Comparison of ENCODE assay signal across 8 cellular contexts in the genomic region with DNA sequence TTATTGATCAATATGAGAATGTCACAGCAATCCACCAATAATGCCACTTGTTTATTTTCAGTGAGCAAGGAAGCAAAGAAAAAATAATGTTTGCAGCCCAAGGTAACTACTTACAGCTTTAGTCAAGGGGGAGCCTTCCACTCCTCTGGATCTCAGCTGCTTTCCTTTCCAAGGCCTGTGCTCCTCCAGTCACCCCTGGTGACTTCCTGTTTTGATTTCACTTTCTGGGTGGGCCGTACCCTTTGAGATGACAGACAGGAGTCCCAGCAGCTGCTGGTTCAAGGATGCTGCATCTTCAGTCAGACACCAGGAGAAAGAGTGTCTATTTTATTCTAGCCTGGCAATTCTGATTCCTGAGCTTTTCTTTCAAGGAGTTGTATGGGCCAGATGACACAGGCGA. TPM values are rescaled to one million over a fixed set of nuclear protein-coding genes. Genes with fewer than 3 reads are reported as not detected.
DNase-seq lines count a peak whose midpoint lies in the region; ATAC-seq and TF ChIP-seq lines count a peak whose summit lies in the region.

No MANE protein-coding gene starts in this region.

- peak overlapping the region; percentile 57 for H3K4me3 Mint-ChIP-seq in activated CD4-positive, alpha-beta T cell treated with anti-CD3 and anti-CD28 coated beads for 36 hours

- H3K4me3 ChIP-seq in upper lobe of right lung, result peak overlapping the region; percentile 15

- CTCF ChIA-PET in activated CD4-positive, alpha-beta T cell treated with anti-CD3 and anti-CD28 coated beads for 36 hours (lab: Charles Lee), result interaction anchor here (0.6 to 4.1 kb wide), 13 partner anchors 9 to 1076 kb away, joined by 3 to 43 read pairs (median 4); partner anchors contain the start of genes SLC18B1 and STX7

- intact Hi-C loops in activated CD4-positive, alpha-beta T cell treated with anti-CD3 and anti-CD28 coated beads for 36 hours (cut with DNase I, micrococcal nuclease), result loop anchor here (1.0 to 10.0 kb wide), 3 partner anchors 26 to 248 kb away; partner anchors contain the start of genes RPS12 (in 1 of the 2) and STX7 (in 1 of the 2)
- intact Hi-C loops in upper lobe of right lung (cut with DNase I), result no loop called here

- peaks cover 44% of the 10 kb centered on the region for H3K4me1 Mint-ChIP-seq in activated CD4-positive, alpha-beta T cell treated with anti-CD3 and anti-CD28 coated beads for 36 hours

- POLR2A ChIA-PET in activated CD4-positive, alpha-beta T cell treated with anti-CD3 and anti-CD28 coated beads for 36 hours (lab: Charles Lee), result interaction anchor here (0.6 to 1.3 kb wide), 4 partner anchors 35 to 52 kb away, joined by 3 to 8 read pairs (median 4); partner anchors contain the start of genes RPS12 and SLC18B1

- peaks cover 4% of the 10 kb centered on the region for H3K36me3 Mint-ChIP-seq in activated CD4-positive, alpha-beta T cell treated with anti-CD3 and anti-CD28 coated beads for 36 hours (ENCODE audit: low read depth)

- peak overlapping the region; percentile 48 for H3K27ac Mint-ChIP-seq in activated CD4-positive, alpha-beta T cell treated with anti-CD3 and anti-CD28 coated beads for 36 hours

- H3K4me1 ChIP-seq in upper lobe of right lung, result no peaks in the 10 kb centered on the region

- DNase-seq in ACHN, result peak; percentile 70
- DNase-seq in activated CD4-positive, alpha-beta T cell treated with anti-CD3 and anti-CD28 coated beads for 36 hours, result peak; percentile 68
- DNase-seq in kidney glomerular epithelial cell (lab: John Stamatoyannopoulos, UW), result peak; percentile 3
- DNase-seq in upper lobe of right lung, result no peak
- DNase-seq in NCI-H446 treated with DMSO at 0.1 percent for 48 hours (lab: John Stamatoyannopoulos, UW), result no peak
- DNase-seq in caudate nucleus (lab: John Stamatoyannopoulos, UW), result no peak

- H3K36me3 ChIP-seq in upper lobe of right lung, result no peaks in the 10 kb centered on the region

- H3K27me3 ChIP-seq in upper lobe of right lung, result no peaks in the 10 kb centered on the region

- no peaks in the 10 kb centered on the region for H3K27me3 Mint-ChIP-seq in activated CD4-positive, alpha-beta T cell treated with anti-CD3 and anti-CD28 coated beads for 36 hours

- in situ Hi-C loops in ACHN (cut with HindIII; ENCODE audit: low pct_ligation_motif_present, low pct_unique_long_range_greater_than_20kb, low sequenced_read_pairs), result no loop called here

- no peak overlapping the region for H3K27ac ChIP-seq in upper lobe of right lung
- H3K27ac ChIP-seq in caudate nucleus (ENCODE audit: low read depth, low read length), result no peak overlapping the region

- peak; percentile 87 for ATAC-seq in GM19452 (IDR thresholded peaks at IDR 0.05; ENCODE audit: unreplicated experiment)
- ATAC-seq in HG03457 (IDR thresholded peaks at IDR 0.05; ENCODE audit: unreplicated experiment), result peak; percentile 91
- peak; percentile 90 for ATAC-seq in activated CD4-positive, alpha-beta T cell treated with anti-CD3 and anti-CD28 coated beads for 36 hours
- peak; percentile 70 for ATAC-seq in upper lobe of right lung

- H3K9me3 ChIP-seq in upper lobe of right lung, result no peaks in the 10 kb centered on the region

- H3K9me3 Mint-ChIP-seq in activated CD4-positive, alpha-beta T cell treated with anti-CD3 and anti-CD28 coated beads for 36 hours (ENCODE audit: low read depth), result no peaks in the 10 kb centered on the region

- no peak for TF ChIP-seq CTCF in upper lobe of right lung (IDR thresholded peaks at IDR 0.05)

RNA-seq across cellular contexts. Expression of gene VNN2, which starts 5.6 kb away (rescaled TPM):
- total RNA-seq in activated CD4-positive, alpha-beta T cell treated with anti-CD3 and anti-CD28 coated beads for 36 hours, result 1 to 10 TPM; 6.0 to 8.5 TPM
- total RNA-seq in upper lobe of right lung, result 14.0 TPM

RNA-seq across cellular contexts. Expression of gene SLC18B1, which starts 35.2 kb away (rescaled TPM):
- 1 to 10 TPM; 3.4 to 6.6 TPM for total RNA-seq in activated CD4-positive, alpha-beta T cell treated with anti-CD3 and anti-CD28 coated beads for 36 hours
- total RNA-seq in upper lobe of right lung, result 8.9 TPM

RNA-seq across cellular contexts. Expression of gene VNN1, which starts 49.4 kb away (rescaled TPM):
- not detected for total RNA-seq in activated CD4-positive, alpha-beta T cell treated with anti-CD3 and anti-CD28 coated beads for 36 hours
- 10.1 TPM for total RNA-seq in upper lobe of right lung

RNA-seq across cellular contexts. Expression of gene RPS12, which starts 51.1 kb away (rescaled TPM):
- total RNA-seq in activated CD4-positive, alpha-beta T cell treated with anti-CD3 and anti-CD28 coated beads for 36 hours, result 1,000 to 10,000 TPM in 1 of 2 experiments, 100 to 1,000 TPM in 1; 837 to 2,006 TPM
- total RNA-seq in upper lobe of right lung, result 966 TPM

Comparison
In these comparisons a context has a peak if more than half of its experiments do, and no peak if none do; other contexts are left out.
1. DNase-seq: peak in ACHN (single experiment), activated CD4-positive, alpha-beta T cell treated with anti-CD3 and anti-CD28 coated beads for 36 hours (single experiment) and kidney glomerular epithelial cell (single experiment); none in upper lobe of right lung (single experiment), NCI-H446 treated with DMSO at 0.1 percent for 48 hours (single experiment) and caudate nucleus (0 of 61).
2. RNA of gene VNN1, which starts 49.4 kb away (total RNA-seq): 10.1 TPM in upper lobe of right lung (single experiment); not detected in activated CD4-positive, alpha-beta T cell treated with anti-CD3 and anti-CD28 coated beads for 36 hours; every median in the first group is over 10 times any median in the second.
3. Peak in every context shown above with its lines, with median percentiles within 50 percentile points of each other: ATAC-seq.